2 cellular contexts compared by ENCODE assay signal in the genomic region with DNA sequence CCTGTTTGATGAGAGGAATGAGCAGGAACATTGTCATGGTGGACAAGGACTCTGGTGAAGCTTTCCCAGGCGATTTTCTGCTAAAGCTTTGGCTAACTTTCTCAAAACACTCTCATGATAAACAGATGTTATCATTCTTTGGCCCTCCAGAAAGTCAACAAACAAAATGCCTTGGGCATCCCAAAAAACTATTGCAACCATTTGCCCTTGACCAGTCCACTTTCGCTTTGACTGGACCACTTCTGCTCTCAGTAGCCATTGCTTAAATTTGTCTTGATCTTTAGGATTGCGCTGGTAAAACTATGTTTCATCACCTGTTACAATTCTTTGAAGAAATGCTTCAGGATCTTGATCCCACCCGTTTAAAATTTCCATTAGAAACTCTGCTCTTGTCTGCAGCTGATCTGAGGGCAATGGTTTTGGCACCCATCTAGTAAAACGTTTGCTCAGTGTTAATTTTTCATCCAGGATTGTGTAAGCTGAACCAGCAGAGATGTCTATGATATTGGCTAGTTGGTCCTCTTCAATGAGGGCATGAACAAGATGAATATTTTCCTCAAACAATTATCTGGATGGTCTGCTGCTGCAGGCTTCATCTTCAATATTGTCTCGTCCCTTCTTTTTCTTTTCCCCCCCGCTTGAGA.
A peak's percentile ranks its signal among the peaks of the same experiment; 100 is the strongest.
TF ChIP-seq lines count a peak whose summit lies in the region.

No MANE protein-coding gene starts in this region.

TF ChIP-seq in liver, 16 proteins besides CTCF, POLR2A, EP300 and RAD21:
- TF ChIP-seq NR2F2 (IDR thresholded peaks at IDR 0.05) (peak; percentile 14), JUND (IDR thresholded peaks at IDR 0.05) (peak; percentile 33 to 82), HNF4G (IDR thresholded peaks at IDR 0.05) (peak; percentile 24), TAF1 (conservative IDR thresholded peaks at IDR 0.05) (no peak), FOXA2 (IDR thresholded peaks at IDR 0.05) (peak; percentile 75), YY1 (IDR thresholded peaks at IDR 0.05) (peak; percentile 94), EGR1 (IDR thresholded peaks at IDR 0.05; ENCODE audit: low read depth in 2 of 2) (peak; percentile 8 to 61), RXRA (IDR thresholded peaks at IDR 0.05) (peak; percentile 46 to 74), GABPA (IDR thresholded peaks at IDR 0.05 in 1 of 2, conservative IDR thresholded peaks at IDR 0.05 in 1 of 2) (no peak), FOXA1 (IDR thresholded peaks at IDR 0.05) (peak; percentile 28), SP1 (IDR thresholded peaks at IDR 0.05) (peak; percentile 67), HNF4A (conservative IDR thresholded peaks at IDR 0.05) (peak; percentile 77 to 79)
- TF ChIP-seq, protein P1, sequence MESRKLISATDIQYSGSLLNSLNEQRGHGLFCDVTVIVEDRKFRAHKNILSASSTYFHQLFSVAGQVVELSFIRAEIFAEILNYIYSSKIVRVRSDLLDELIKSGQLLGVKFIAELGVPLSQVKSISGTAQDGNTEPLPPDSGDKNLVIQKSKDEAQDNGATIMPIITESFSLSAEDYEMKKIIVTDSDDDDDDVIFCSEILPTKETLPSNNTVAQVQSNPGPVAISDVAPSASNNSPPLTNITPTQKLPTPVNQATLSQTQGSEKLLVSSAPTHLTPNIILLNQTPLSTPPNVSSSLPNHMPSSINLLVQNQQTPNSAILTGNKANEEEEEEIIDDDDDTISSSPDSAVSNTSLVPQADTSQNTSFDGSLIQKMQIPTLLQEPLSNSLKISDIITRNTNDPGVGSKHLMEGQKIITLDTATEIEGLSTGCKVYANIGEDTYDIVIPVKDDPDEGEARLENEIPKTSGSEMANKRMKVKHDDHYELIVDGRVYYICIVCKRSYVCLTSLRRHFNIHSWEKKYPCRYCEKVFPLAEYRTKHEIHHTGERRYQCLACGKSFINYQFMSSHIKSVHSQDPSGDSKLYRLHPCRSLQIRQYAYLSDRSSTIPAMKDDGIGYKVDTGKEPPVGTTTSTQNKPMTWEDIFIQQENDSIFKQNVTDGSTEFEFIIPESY (IDR thresholded peaks at IDR 0.05), result peak; percentile 65
- TF ChIP-seq, protein P2, sequence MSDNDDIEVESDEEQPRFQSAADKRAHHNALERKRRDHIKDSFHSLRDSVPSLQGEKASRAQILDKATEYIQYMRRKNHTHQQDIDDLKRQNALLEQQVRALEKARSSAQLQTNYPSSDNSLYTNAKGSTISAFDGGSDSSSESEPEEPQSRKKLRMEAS (IDR thresholded peaks at IDR 0.05), result peak; percentile 63
- TF ChIP-seq, protein P3, sequence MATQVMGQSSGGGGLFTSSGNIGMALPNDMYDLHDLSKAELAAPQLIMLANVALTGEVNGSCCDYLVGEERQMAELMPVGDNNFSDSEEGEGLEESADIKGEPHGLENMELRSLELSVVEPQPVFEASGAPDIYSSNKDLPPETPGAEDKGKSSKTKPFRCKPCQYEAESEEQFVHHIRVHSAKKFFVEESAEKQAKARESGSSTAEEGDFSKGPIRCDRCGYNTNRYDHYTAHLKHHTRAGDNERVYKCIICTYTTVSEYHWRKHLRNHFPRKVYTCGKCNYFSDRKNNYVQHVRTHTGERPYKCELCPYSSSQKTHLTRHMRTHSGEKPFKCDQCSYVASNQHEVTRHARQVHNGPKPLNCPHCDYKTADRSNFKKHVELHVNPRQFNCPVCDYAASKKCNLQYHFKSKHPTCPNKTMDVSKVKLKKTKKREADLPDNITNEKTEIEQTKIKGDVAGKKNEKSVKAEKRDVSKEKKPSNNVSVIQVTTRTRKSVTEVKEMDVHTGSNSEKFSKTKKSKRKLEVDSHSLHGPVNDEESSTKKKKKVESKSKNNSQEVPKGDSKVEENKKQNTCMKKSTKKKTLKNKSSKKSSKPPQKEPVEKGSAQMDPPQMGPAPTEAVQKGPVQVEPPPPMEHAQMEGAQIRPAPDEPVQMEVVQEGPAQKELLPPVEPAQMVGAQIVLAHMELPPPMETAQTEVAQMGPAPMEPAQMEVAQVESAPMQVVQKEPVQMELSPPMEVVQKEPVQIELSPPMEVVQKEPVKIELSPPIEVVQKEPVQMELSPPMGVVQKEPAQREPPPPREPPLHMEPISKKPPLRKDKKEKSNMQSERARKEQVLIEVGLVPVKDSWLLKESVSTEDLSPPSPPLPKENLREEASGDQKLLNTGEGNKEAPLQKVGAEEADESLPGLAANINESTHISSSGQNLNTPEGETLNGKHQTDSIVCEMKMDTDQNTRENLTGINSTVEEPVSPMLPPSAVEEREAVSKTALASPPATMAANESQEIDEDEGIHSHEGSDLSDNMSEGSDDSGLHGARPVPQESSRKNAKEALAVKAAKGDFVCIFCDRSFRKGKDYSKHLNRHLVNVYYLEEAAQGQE (IDR thresholded peaks at IDR 0.05), result no peak
- TF ChIP-seq, protein P4, sequence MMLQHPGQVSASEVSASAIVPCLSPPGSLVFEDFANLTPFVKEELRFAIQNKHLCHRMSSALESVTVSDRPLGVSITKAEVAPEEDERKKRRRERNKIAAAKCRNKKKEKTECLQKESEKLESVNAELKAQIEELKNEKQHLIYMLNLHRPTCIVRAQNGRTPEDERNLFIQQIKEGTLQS (IDR thresholded peaks at IDR 0.05), result no peak

TF ChIP-seq in HepG2, 621 proteins besides CTCF, POLR2A, EP300 and RAD21:
- TF ChIP-seq ZNF446 (CRISPR knock-in tag; IDR thresholded peaks at IDR 0.05), result no peak
TF ChIP-seq in HepG2: peak in this region for 0.
